9 cellular contexts compared by ENCODE assay signal in the genomic region with DNA sequence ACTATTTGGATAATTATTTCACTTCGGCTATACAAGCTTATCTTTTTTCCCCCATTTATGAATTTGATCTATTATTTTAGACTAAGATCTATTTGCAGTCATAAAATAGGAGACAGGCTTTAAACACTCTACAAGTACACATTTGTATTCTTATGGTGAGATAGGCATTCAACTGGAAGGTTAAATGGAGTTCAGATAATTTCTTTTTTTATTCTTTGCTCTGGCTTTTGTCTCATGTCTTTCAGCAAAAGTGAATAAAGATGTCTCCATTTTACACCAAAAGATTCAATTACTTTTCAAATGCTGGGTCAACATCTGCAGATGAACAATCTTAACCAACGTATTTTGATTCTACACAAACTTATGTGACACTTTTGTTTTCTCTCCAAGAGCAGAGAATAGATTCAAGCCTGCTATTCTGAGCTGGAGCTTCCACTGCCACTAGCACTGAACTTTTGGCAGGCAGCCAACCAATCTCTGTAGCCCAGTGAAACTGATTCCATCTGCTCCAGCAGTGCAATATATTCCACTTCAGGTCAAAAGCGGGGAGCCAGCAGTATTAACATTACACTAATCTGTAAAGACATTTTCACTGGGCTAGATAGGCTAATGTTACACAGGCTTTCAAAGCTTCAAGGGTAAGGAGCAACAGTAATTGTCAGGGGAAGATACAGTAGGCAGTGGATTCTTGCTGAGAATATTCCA.
A peak's percentile ranks its signal among the peaks of the same experiment; 100 is the strongest.
DNase-seq lines count a peak whose midpoint lies in the region; ATAC-seq, FAIRE-seq and TF ChIP-seq lines count a peak whose summit lies in the region.
"Had no signal": no experiment of that assay in that cellular context is flagged by ENCODE, and none has a peak within 500 bp of the region (broad histone marks: within the 10 kb centered on the region; RNA-seq: fewer than 3 reads in every experiment).

No MANE protein-coding gene starts in this region.

- H3K9ac ChIP-seq in HUES48 (ENCODE audit: low read depth, low read length) (no peak overlapping the region), H9 (ENCODE audit: extremely low read depth, insufficient read length, low read length) (no peak overlapping the region)
- H3K9ac ChIP-seq: KMS-11 had no signal

- no peak overlapping the region for H2BK12ac ChIP-seq in H9 (ENCODE audit: insufficient read length, low read depth, low read length)

- H3K4me3 ChIP-seq in HUES48 (ENCODE audit: low read depth, low read length): no peak overlapping the region
- H3K4me3 ChIP-seq in prostate gland: no peak overlapping the region

- intact Hi-C loops in prostate gland (cut with DNase I): no loop called here

- H3K9me3 ChIP-seq in HUES48 (ENCODE audit: control insufficient read depth, insufficient read depth, low read length) (no peaks in the 10 kb centered on the region), prostate gland (no peaks in the 10 kb centered on the region), H9 (ENCODE audit: control insufficient read depth, low read depth, low read length) (no peaks in the 10 kb centered on the region)

- H2BK15ac ChIP-seq in H9 (ENCODE audit: low read depth, low read length): no peak overlapping the region

- no peaks in the 10 kb centered on the region for H3K9me3 Mint-ChIP-seq in H9

- no peak overlapping the region for H4K5ac ChIP-seq in H9 (ENCODE audit: insufficient read length, low read depth, low read length)

- H3K27me3 ChIP-seq in HUES48 (ENCODE audit: control insufficient read depth, insufficient read depth, low read length) (no peaks in the 10 kb centered on the region), prostate gland (replicated peaks; ENCODE audit: insufficient read depth) (no peaks in the 10 kb centered on the region), H9 (ENCODE audit: insufficient read depth, low read length) (no peaks in the 10 kb centered on the region)

- TF ChIP-seq CTCF in prostate gland (IDR thresholded peaks at IDR 0.05) (no peak), H9 (conservative IDR thresholded peaks at IDR 0.05) (no peak)

- ATAC-seq in GM18502 (IDR thresholded peaks at IDR 0.05; ENCODE audit: poor library complexity, unreplicated experiment): no peak

- no peak for TF ChIP-seq POLR2A in prostate gland (IDR thresholded peaks at IDR 0.05)

- no peak overlapping the region for H3K23ac ChIP-seq in H9 (ENCODE audit: insufficient read length, low read depth, low read length)

- no peaks in the 10 kb centered on the region for H3K27me3 Mint-ChIP-seq in H9 (ENCODE audit: low read depth)

- no peak overlapping the region for H2AFZ ChIP-seq in H9 (ENCODE audit: low read length)

- H2BK120ac ChIP-seq in H9 (ENCODE audit: low read depth, low read length, poor library complexity, severe bottlenecking): no peak overlapping the region

- no peak overlapping the region for H3K14ac ChIP-seq in H9 (ENCODE audit: insufficient read depth, low read length)

- H3K23me2 ChIP-seq in H9 (ENCODE audit: insufficient read length, low read depth, low read length, poor library complexity, severe bottlenecking): peaks cover 6% of the 10 kb centered on the region

- peak overlapping the region; percentile 39 for H3K27ac ChIP-seq in HUES48 (ENCODE audit: low read depth, low read length)
- no peak overlapping the region for H3K27ac ChIP-seq in prostate gland
- no peak overlapping the region for H3K27ac ChIP-seq in H9 (ENCODE audit: insufficient read length, low read depth, low read length)
- H3K27ac ChIP-seq: KMS-11 had no signal

- no peak overlapping the region for H2BK20ac ChIP-seq in H9 (ENCODE audit: low read depth, low read length, poor library complexity, severe bottlenecking)

- no peak overlapping the region for H3T11ph ChIP-seq in H9 (ENCODE audit: low read length)

- WGBS in prostate gland: 16% methylated on average over 3 of the region's 3 CpGs
- WGBS in H9 (ENCODE audit: extremely low coverage, insufficient read length, low lambda C conversion rate): no CpG with 5 or more reads among the region's 3 CpGs

- H3K36me3 ChIP-seq in HUES48 (ENCODE audit: control insufficient read depth, insufficient read depth, low read length) (no peaks in the 10 kb centered on the region), prostate gland (no peaks in the 10 kb centered on the region)

- H3K18ac ChIP-seq in H9 (ENCODE audit: insufficient read length, low read depth, low read length): no peak overlapping the region

- no peaks in the 10 kb centered on the region for H3K36me3 Mint-ChIP-seq in H9 (ENCODE audit: insufficient read depth in 1 of 3, low read depth in 3 of 3)

- H3K4me1 Mint-ChIP-seq in H9: peaks cover 57% of the 10 kb centered on the region in 2 experiments

- H4K8ac ChIP-seq in H9 (replicated peaks; ENCODE audit: insufficient read length, low read depth, low read length): no peak overlapping the region

- no peaks in the 10 kb centered on the region for H3K79me1 ChIP-seq in H9 (ENCODE audit: insufficient read depth, low read depth, low read length, poor library complexity, severe bottlenecking)

- DNase-seq in RPMI8226 (peak; percentile 56), frontal cortex (ENCODE audit: low spot score in 2 of 2) (peak; percentile 7 to 14), prostate gland (ENCODE audit: low spot score) (peak; percentile 74), H9 (no peak)
- no peak for DNase-seq in stimulated activated CD8-positive, alpha-beta memory T cell treated with anti-CD3 and anti-CD28 coated beads, Interleukin-4, amount 100 ng/mL, for 48 hours
- no peak for DNase-seq in activated effector memory CD4-positive, alpha-beta T cell treated with Interleukin-2 at 50 U/mL for 16 hours

- no peak overlapping the region for H3K4ac ChIP-seq in H9 (ENCODE audit: low read depth, low read length)

- H4K20me1 ChIP-seq in H9 (ENCODE audit: control insufficient read depth, insufficient read depth, insufficient read length): no peaks in the 10 kb centered on the region

- H4K91ac ChIP-seq in H9 (ENCODE audit: insufficient read length, low read depth, low read length): no peak overlapping the region

- no peak for FAIRE-seq in frontal cortex (lab: Jason Lieb, UNC)

- peak overlapping the region in 1 of 3 experiments; percentile 78; a peak in 1 of 7 replicates for H3K27ac Mint-ChIP-seq in H9

- H3K4me1 ChIP-seq in HUES48 (ENCODE audit: control insufficient read depth, insufficient read depth, low read length) (peaks cover 59% of the 10 kb centered on the region), prostate gland (replicated peaks) (no peaks in the 10 kb centered on the region), H9 (ENCODE audit: insufficient read depth, low read length) (peaks cover 4% of the 10 kb centered on the region; the same call in 1 of the 2 replicates)

- no peak overlapping the region for H2BK5ac ChIP-seq in H9 (ENCODE audit: insufficient read length, low read length)

- H2AK5ac ChIP-seq in H9 (ENCODE audit: insufficient read length, low read length): no peak overlapping the region

- H3K79me2 ChIP-seq in H9 (ENCODE audit: insufficient read depth, low read length): no peaks in the 10 kb centered on the region

- no peak overlapping the region for H3K4me2 ChIP-seq in H9 (ENCODE audit: insufficient read depth, insufficient read length, low read length)
- H3K4me2 ChIP-seq: KMS-11 had no signal

- H3K4me3 Mint-ChIP-seq in H9: no peak overlapping the region

- H3K56ac ChIP-seq in H9 (ENCODE audit: insufficient read length, low read depth, low read length): no peak overlapping the region

Comparison
In these comparisons a context has a peak if more than half of its experiments do, and no peak if none do; other contexts are left out.
1. DNase-seq: peak in RPMI8226 (single experiment), frontal cortex (2 of 2) and prostate gland (single experiment); none in stimulated activated CD8-positive, alpha-beta memory T cell treated with anti-CD3 and anti-CD28 coated beads, Interleukin-4, amount 100 ng/mL, for 48 hours (single experiment), H9 (single experiment) and activated effector memory CD4-positive, alpha-beta T cell treated with Interleukin-2 at 50 U/mL for 16 hours (single experiment).